Comparison of ENCODE assay signal across 8 cellular contexts in the genomic region with DNA sequence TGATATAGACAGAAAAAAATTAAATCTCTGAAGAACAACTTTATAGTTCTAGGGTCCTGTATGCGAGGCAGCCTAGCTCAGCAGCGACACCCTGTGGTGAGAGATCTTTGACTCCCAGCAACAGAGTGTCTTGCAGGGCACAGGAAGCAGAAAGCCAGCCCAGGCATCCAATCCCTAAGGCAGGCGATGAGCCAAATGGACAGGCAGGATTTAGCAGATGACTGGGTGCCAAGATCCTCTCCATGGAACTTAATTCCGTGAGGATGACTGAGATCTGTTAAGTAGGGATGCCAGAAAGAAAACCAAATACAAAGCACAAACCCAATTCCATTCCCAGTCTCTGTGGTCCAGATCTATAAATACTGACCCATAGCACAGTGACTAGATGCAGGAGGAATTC. TPM values are rescaled to one million over a fixed set of nuclear protein-coding genes. Genes with fewer than 3 reads are reported as not detected.
DNase-seq lines count a peak whose midpoint lies in the region; ATAC-seq, FAIRE-seq and TF ChIP-seq lines count a peak whose summit lies in the region.

No MANE protein-coding gene starts in this region.

- no peaks in the 10 kb centered on the region for H3F3A ChIP-seq in MM.1S (ENCODE audit: insufficient read depth, low read length)

- DNase-seq in MM.1S: peak; percentile 74
- peak; percentile 55 for DNase-seq in SK-N-DZ (ENCODE audit: low spot score)
- DNase-seq in activated naive CD4-positive, alpha-beta T cell (lab: John Stamatoyannopoulos, UW): peak; percentile 10 to 66 (median 56)
- DNase-seq in germinal center (ENCODE audit: low spot score): peak; percentile 68
- DNase-seq in transverse colon: peak; percentile 87

- WGBS in transverse colon (ENCODE audit: low coverage in 1 of 2), 2 donors: 7 to 11% methylated on average over 3 to 4 of the region's 4 CpGs

- H3K27me3 ChIP-seq in MM.1S (replicated peaks; ENCODE audit: insufficient read depth, low read length) (no peaks in the 10 kb centered on the region), parathyroid adenoma (ENCODE audit: control insufficient read depth, insufficient read depth, low read length) (no peaks in the 10 kb centered on the region), transverse colon (no peaks in the 10 kb centered on the region)

- no peaks in the 10 kb centered on the region for H3K9me2 ChIP-seq in MM.1S (replicated peaks; ENCODE audit: insufficient read depth, low read length)

- no peaks in the 10 kb centered on the region for H3K9me3 ChIP-seq in MM.1S (replicated peaks; ENCODE audit: insufficient read depth, low read length)
- no peaks in the 10 kb centered on the region for H3K9me3 ChIP-seq in parathyroid adenoma (ENCODE audit: control insufficient read depth, low read length)
- H3K9me3 ChIP-seq in transverse colon: no peaks in the 10 kb centered on the region

- H3K4me1 ChIP-seq in MM.1S (ENCODE audit: low read length) (peaks cover 12% of the 10 kb centered on the region), parathyroid adenoma (no peaks in the 10 kb centered on the region), transverse colon (peaks cover 0 to 11% (median 6%) of the 10 kb centered on the region in 4 donors)

- H3K9ac ChIP-seq in MM.1S (ENCODE audit: low read length) (no peak overlapping the region), parathyroid adenoma (no peak overlapping the region)

- TF ChIP-seq CTCF in MM.1S (IDR thresholded peaks at IDR 0.05; ENCODE audit: low read length) (peak; percentile 99), parathyroid adenoma (IDR thresholded peaks at IDR 0.05) (peak; percentile 58), transverse colon (IDR thresholded peaks at IDR 0.05) (peak; percentile 89 to 94 (median 90))

- TF ChIP-seq POLR2A in transverse colon (IDR thresholded peaks at IDR 0.05): no peak

- H3K79me2 ChIP-seq in MM.1S (ENCODE audit: low read length): no peaks in the 10 kb centered on the region
- H3K79me2 ChIP-seq in parathyroid adenoma: no peaks in the 10 kb centered on the region

- no peaks in the 10 kb centered on the region for H4K20me1 ChIP-seq in MM.1S (ENCODE audit: insufficient read depth, low read length)

- intact Hi-C loops in transverse colon (cut with DNase I; ENCODE audit: low total_unique reads): loop anchor here (5.0 kb wide), 1 partner anchor 420 kb away; no protein-coding TSS in a partner anchor

- no peak overlapping the region for H3K27ac ChIP-seq in MM.1S (ENCODE audit: low read length)
- no peak overlapping the region for H3K27ac ChIP-seq in parathyroid adenoma
- peak overlapping the region in 1 of 4 donors; percentile 5 for H3K27ac ChIP-seq in transverse colon

- H2AFZ ChIP-seq in MM.1S (ENCODE audit: low read length) (no peak overlapping the region), parathyroid adenoma (no peak overlapping the region)

- H3K4me3 ChIP-seq in MM.1S (ENCODE audit: low read length) (no peak overlapping the region), parathyroid adenoma (ENCODE audit: low read depth, low read length) (no peak overlapping the region), transverse colon (no peak overlapping the region)

- in situ Hi-C loops in transverse colon (cut with MboI; ENCODE audit: low pct_ligation_motif_present in 1 of 4, low pct_unique_long_range_greater_than_20kb in 1 of 4, low sequenced_read_pairs in 3 of 4): loop anchor here (10.0 to 25.0 kb wide), 3 partner anchors 293 to 423 kb away; no protein-coding TSS in a partner anchor

- no peak for TF ChIP-seq EP300 in transverse colon (IDR thresholded peaks at IDR 0.05; ENCODE audit: low read depth)

- no peaks in the 10 kb centered on the region for H3K36me3 ChIP-seq in MM.1S (replicated peaks; ENCODE audit: insufficient read depth, low read length)
- no peaks in the 10 kb centered on the region for H3K36me3 ChIP-seq in parathyroid adenoma (ENCODE audit: control insufficient read depth, insufficient read depth, low read length)
- no peaks in the 10 kb centered on the region for H3K36me3 ChIP-seq in transverse colon

- H3K4me2 ChIP-seq in MM.1S (ENCODE audit: low read depth, low read length) (no peak overlapping the region), parathyroid adenoma (ENCODE audit: low read length) (no peak overlapping the region)

- peak; percentile 73 for FAIRE-seq in G401.6 (lab: Jason Lieb, UNC)

- ATAC-seq in GM21515 (IDR thresholded peaks at IDR 0.05; ENCODE audit: unreplicated experiment): no peak

RNA-seq across cellular contexts. Expression of gene HLCS, which starts 38.8 kb away (rescaled TPM):
- 5.0 and 8.0 TPM in 2 replicates for polyA plus RNA-seq in SK-N-DZ (2014; cell fraction: cytosol; rRNA removed)
- polyA plus RNA-seq in SK-N-DZ (2014; cell fraction: nucleus; rRNA removed): 4.8 and 12.2 TPM in 2 replicates
- 10 to 100 TPM; 20.0 to 75.4 (median 32.8) TPM for total RNA-seq in transverse colon
